Comparison of ENCODE assay signal across 13 cellular contexts in the genomic region with DNA sequence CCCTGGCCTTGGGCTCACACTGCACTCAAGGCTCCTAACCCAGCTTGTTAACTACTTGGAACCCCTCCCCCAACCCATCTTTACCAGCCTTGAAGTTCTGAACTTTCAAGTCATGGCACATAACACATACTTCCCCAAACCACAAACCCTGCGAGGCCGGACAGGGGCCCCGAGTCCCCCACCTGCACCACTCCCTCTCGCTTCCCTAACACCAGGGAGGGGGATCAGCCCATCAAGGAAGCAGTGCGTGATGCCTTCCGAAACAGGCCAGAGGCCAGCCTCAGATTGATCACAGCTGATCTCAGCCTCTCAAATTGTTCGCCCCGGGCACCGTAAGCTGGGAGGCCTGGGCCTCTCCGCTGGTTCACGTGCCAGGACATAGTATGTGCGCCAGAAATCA. TPM values are rescaled to one million over a fixed set of nuclear protein-coding genes. Genes with fewer than 3 reads are reported as not detected.
DNase-seq lines count a peak whose midpoint lies in the region; ATAC-seq and FAIRE-seq lines count a peak whose summit lies in the region.
"Had no signal": no experiment of that assay in that cellular context is flagged by ENCODE, and none has a peak within 500 bp of the region (broad histone marks: within the 10 kb centered on the region; RNA-seq: fewer than 3 reads in every experiment).

No MANE protein-coding gene starts in this region.

- no peaks in the 10 kb centered on the region for H3K36me3 ChIP-seq in CD8-positive, alpha-beta memory T cell (ENCODE audit: insufficient read depth, low read length)
- H3K36me3 ChIP-seq in Karpas-422 (ENCODE audit: insufficient read depth, low read length), result peaks cover 11% of the 10 kb centered on the region; the same call in 1 of the 2 replicates
- peaks cover 0 to 21% (median 0%) of the 10 kb centered on the region in 3 experiments for H3K36me3 ChIP-seq in naive thymus-derived CD4-positive, alpha-beta T cell (ENCODE audit: control insufficient read depth in 2 of 3, insufficient read depth in 3 of 3, low read length in 3 of 3)
- H3K36me3 ChIP-seq: vagina had no signal

- H3K9ac ChIP-seq in Karpas-422 (ENCODE audit: low read length), result peak overlapping the region; percentile 64

- H3K9me2 ChIP-seq in Karpas-422 (replicated peaks; ENCODE audit: insufficient read depth, low read length), result no peaks in the 10 kb centered on the region

- CTCF ChIA-PET in CD8-positive, alpha-beta memory T cell (lab: Charles Lee), result no interaction called here
- CTCF ChIA-PET in activated CD4-positive, alpha-beta memory T cell treated with anti-CD3 and anti-CD28 coated beads, Interleukin-2, amount 10 ng/mL, durations not matched to agents 7 days and 5 days (lab: Charles Lee), result no interaction called here
- CTCF ChIA-PET in naive thymus-derived CD4-positive, alpha-beta T cell (lab: Charles Lee), result no interaction called here

- intact Hi-C loops in naive thymus-derived CD4-positive, alpha-beta T cell (cut with micrococcal nuclease), result no loop called here

- H3K4me1 Mint-ChIP-seq in CD8-positive, alpha-beta memory T cell, result peaks cover 26 to 43% (median 32%) of the 10 kb centered on the region in 3 donors
- H3K4me1 Mint-ChIP-seq in activated CD4-positive, alpha-beta memory T cell treated with anti-CD3 and anti-CD28 coated beads, Interleukin-2, amount 10 ng/mL, durations not matched to agents 7 days and 5 days, result peaks cover 53% of the 10 kb centered on the region
- peaks cover 19 to 47% (median 38%) of the 10 kb centered on the region in 7 donors for H3K4me1 Mint-ChIP-seq in naive thymus-derived CD4-positive, alpha-beta T cell

- peaks cover 22% of the 10 kb centered on the region for H3K79me2 ChIP-seq in Karpas-422 (ENCODE audit: low read length)

- peak overlapping the region in 1 of 7 donors; percentile 99 for H3K4me3 Mint-ChIP-seq in CD8-positive, alpha-beta memory T cell
- H3K4me3 Mint-ChIP-seq in activated CD4-positive, alpha-beta memory T cell treated with anti-CD3 and anti-CD28 coated beads, Interleukin-2, amount 10 ng/mL, durations not matched to agents 7 days and 5 days, result no peak overlapping the region
- H3K4me3 Mint-ChIP-seq in naive thymus-derived CD4-positive, alpha-beta T cell, result peak overlapping the region in 6 of 10 donors; percentile 21 to 97 (median 42)

- H3K27ac Mint-ChIP-seq in CD8-positive, alpha-beta memory T cell, result peak overlapping the region; percentile 19 to 97 (median 56)
- H3K27ac Mint-ChIP-seq in activated CD4-positive, alpha-beta memory T cell treated with anti-CD3 and anti-CD28 coated beads, Interleukin-2, amount 10 ng/mL, durations not matched to agents 7 days and 5 days, result peak overlapping the region; percentile 99
- peak overlapping the region in 8 of 9 donors; percentile 28 to 97 (median 79) for H3K27ac Mint-ChIP-seq in naive thymus-derived CD4-positive, alpha-beta T cell

- no peaks in the 10 kb centered on the region for H4K20me1 ChIP-seq in Karpas-422 (ENCODE audit: insufficient read depth, low read depth, low read length)

- H3K27me3 Mint-ChIP-seq in CD8-positive, alpha-beta memory T cell, result no peaks in the 10 kb centered on the region
- no peaks in the 10 kb centered on the region for H3K27me3 Mint-ChIP-seq in activated CD4-positive, alpha-beta memory T cell treated with anti-CD3 and anti-CD28 coated beads, Interleukin-2, amount 10 ng/mL, durations not matched to agents 7 days and 5 days
- H3K27me3 Mint-ChIP-seq in naive thymus-derived CD4-positive, alpha-beta T cell, result no peaks in the 10 kb centered on the region
- H3K27me3 Mint-ChIP-seq: activated naive CD4-positive, alpha-beta T cell treated with anti-CD3 and anti-CD28 coated beads, Interleukin-2, amount 50 U/mL, for 24 hours had no signal

- no peak overlapping the region for H2AFZ ChIP-seq in Karpas-422 (ENCODE audit: low read length)

- peaks cover 32% of the 10 kb centered on the region for H3K4me1 ChIP-seq in CD8-positive, alpha-beta memory T cell (ENCODE audit: insufficient read depth, low read length)
- peaks cover 52% of the 10 kb centered on the region for H3K4me1 ChIP-seq in Karpas-422 (ENCODE audit: low read length)
- H3K4me1 ChIP-seq in naive thymus-derived CD4-positive, alpha-beta T cell (ENCODE audit: control insufficient read depth in 2 of 2, insufficient read depth in 2 of 2, low read length in 2 of 2), result peaks cover 22 to 32% of the 10 kb centered on the region in 2 donors

- ATAC-seq in naive thymus-derived CD4-positive, alpha-beta T cell, result no peak
- no peak for ATAC-seq in GM21737 (IDR thresholded peaks at IDR 0.05; ENCODE audit: unreplicated experiment)
- ATAC-seq: right cardiac atrium had no signal

- DNase-seq in CD8-positive, alpha-beta memory T cell, result no peak
- DNase-seq in Karpas-422, result peak; percentile 52
- no peak for DNase-seq in activated CD4-positive, alpha-beta memory T cell treated with anti-CD3 and anti-CD28 coated beads, Interleukin-2, amount 10 ng/mL, durations not matched to agents 7 days and 5 days
- no peak for DNase-seq in naive thymus-derived CD4-positive, alpha-beta T cell
- no peak for DNase-seq in HTR-8/SVneo (ENCODE audit: insufficient read length, low spot score)
- no peak for DNase-seq in putamen (ENCODE audit: low spot score)
- DNase-seq in DMS114 treated with DMSO at 0.1 percent for 48 hours (lab: John Stamatoyannopoulos, UW; ENCODE audit: unreplicated experiment), result no peak
- DNase-seq: effector CD4-positive, alpha-beta T cell; hypothalamus; right cardiac atrium had no signal

- POLR2A ChIA-PET in CD8-positive, alpha-beta memory T cell (lab: Charles Lee), result no interaction called here
- POLR2A ChIA-PET in activated CD4-positive, alpha-beta memory T cell treated with anti-CD3 and anti-CD28 coated beads, Interleukin-2, amount 10 ng/mL, durations not matched to agents 7 days and 5 days (lab: Charles Lee), result interaction anchor here (1.6 to 6.0 kb wide), 2 partner anchors 10 to 32 kb away, joined by 3 to 33 read pairs; partner anchors contain the start of gene SLX4
- POLR2A ChIA-PET in naive thymus-derived CD4-positive, alpha-beta T cell (lab: Charles Lee), result interaction anchor here (0.6 kb wide), 2 partner anchors 57 to 227 kb away, joined by 3 to 7 read pairs; no protein-coding TSS in a partner anchor

- H3K4me3 ChIP-seq in CD8-positive, alpha-beta memory T cell (ENCODE audit: low read length), result no peak overlapping the region
- H3K4me3 ChIP-seq in Karpas-422 (ENCODE audit: low read length), result no peak overlapping the region
- H3K4me3 ChIP-seq in naive thymus-derived CD4-positive, alpha-beta T cell (ENCODE audit: low read length), result no peak overlapping the region
- H3K4me3 ChIP-seq: vagina had no signal

- no peaks in the 10 kb centered on the region for H3K27me3 ChIP-seq in CD8-positive, alpha-beta memory T cell (ENCODE audit: insufficient read depth, low read length, poor library complexity, severe bottlenecking)
- H3K27me3 ChIP-seq in Karpas-422 (ENCODE audit: low read length), result no peaks in the 10 kb centered on the region
- H3K27me3 ChIP-seq in naive thymus-derived CD4-positive, alpha-beta T cell (ENCODE audit: control insufficient read depth in 2 of 2, insufficient read depth in 2 of 2, low read length in 2 of 2), result no peaks in the 10 kb centered on the region
- H3K27me3 ChIP-seq: vagina had no signal

- H3K4me2 ChIP-seq in Karpas-422 (ENCODE audit: low read depth, low read length, poor library complexity, severe bottlenecking), result peak overlapping the region; percentile 43

- no peak for FAIRE-seq in HTR-8/SVneo (lab: Jason Lieb, UNC)

- H3K9me3 Mint-ChIP-seq in CD8-positive, alpha-beta memory T cell, result no peaks in the 10 kb centered on the region
- no peaks in the 10 kb centered on the region for H3K9me3 Mint-ChIP-seq in activated CD4-positive, alpha-beta memory T cell treated with anti-CD3 and anti-CD28 coated beads, Interleukin-2, amount 10 ng/mL, durations not matched to agents 7 days and 5 days
- H3K9me3 Mint-ChIP-seq in naive thymus-derived CD4-positive, alpha-beta T cell, result no peaks in the 10 kb centered on the region
- H3K9me3 Mint-ChIP-seq: activated naive CD4-positive, alpha-beta T cell treated with anti-CD3 and anti-CD28 coated beads, Interleukin-2, amount 50 U/mL, for 24 hours had no signal

- H3K9me3 ChIP-seq in CD8-positive, alpha-beta memory T cell (ENCODE audit: low read length), result no peaks in the 10 kb centered on the region
- no peaks in the 10 kb centered on the region for H3K9me3 ChIP-seq in Karpas-422 (ENCODE audit: low read length)
- H3K9me3 ChIP-seq in naive thymus-derived CD4-positive, alpha-beta T cell (ENCODE audit: control insufficient read depth in 2 of 3, low read length in 3 of 3), result no peaks in the 10 kb centered on the region
- H3K9me3 ChIP-seq: vagina had no signal

- no peak overlapping the region for H3K27ac ChIP-seq in CD8-positive, alpha-beta memory T cell (ENCODE audit: low read depth, low read length)
- H3K27ac ChIP-seq in Karpas-422 (ENCODE audit: low read length), result peak overlapping the region; percentile 95
- H3K27ac ChIP-seq in naive thymus-derived CD4-positive, alpha-beta T cell (ENCODE audit: low read depth, low read length), result peak overlapping the region; percentile 16
- H3K27ac ChIP-seq: vagina had no signal

- peaks cover 0 to 24% (median 1%) of the 10 kb centered on the region in 3 donors for H3K36me3 Mint-ChIP-seq in CD8-positive, alpha-beta memory T cell
- H3K36me3 Mint-ChIP-seq in activated CD4-positive, alpha-beta memory T cell treated with anti-CD3 and anti-CD28 coated beads, Interleukin-2, amount 10 ng/mL, durations not matched to agents 7 days and 5 days (ENCODE audit: low read depth), result peaks cover 44% of the 10 kb centered on the region
- peaks cover 0 to 21% (median 0%) of the 10 kb centered on the region in 5 donors for H3K36me3 Mint-ChIP-seq in naive thymus-derived CD4-positive, alpha-beta T cell

RNA-seq across cellular contexts. Expression of gene NLRC3, which starts 3.1 kb away (rescaled TPM):
- 10 to 100 TPM; 20.5 to 21.3 TPM for total RNA-seq in CD8-positive, alpha-beta memory T cell
- polyA plus RNA-seq in CD8-positive, alpha-beta memory T cell, result 49.8 TPM
- 22.4 and 31.5 TPM in 2 replicates for total RNA-seq in Karpas-422 (2014; rRNA removed; shearing (Covaris generic); ENCODE audit: low replicate concordance)
- total RNA-seq in activated CD4-positive, alpha-beta memory T cell treated with anti-CD3 and anti-CD28 coated beads, Interleukin-2, amount 10 ng/mL, durations not matched to agents 7 days and 5 days, result 10 to 100 TPM; 95.4 to 97.8 TPM
- total RNA-seq in naive thymus-derived CD4-positive, alpha-beta T cell, result 10 to 100 TPM; 64.1 to 91.3 (median 87.3) TPM
- polyA plus RNA-seq in naive thymus-derived CD4-positive, alpha-beta T cell, result 10 to 100 TPM; 22.2 to 40.1 TPM

RNA-seq across cellular contexts. Expression of gene SLX4, which starts 31.1 kb away (rescaled TPM):
- total RNA-seq in CD8-positive, alpha-beta memory T cell, result 10 to 100 TPM; 11.6 to 11.7 TPM
- polyA plus RNA-seq in CD8-positive, alpha-beta memory T cell, result 0.63 TPM
- total RNA-seq in Karpas-422 (2014; rRNA removed; shearing (Covaris generic); ENCODE audit: low replicate concordance), result 9.1 and 12.7 TPM in 2 replicates
- total RNA-seq in activated CD4-positive, alpha-beta memory T cell treated with anti-CD3 and anti-CD28 coated beads, Interleukin-2, amount 10 ng/mL, durations not matched to agents 7 days and 5 days, result 10 to 100 TPM; 14.3 to 14.9 TPM
- 10 to 100 TPM in 1 of 5 experiments, 1 to 10 TPM in 4; 7.1 to 12.5 (median 8.5) TPM for total RNA-seq in naive thymus-derived CD4-positive, alpha-beta T cell
- polyA plus RNA-seq in naive thymus-derived CD4-positive, alpha-beta T cell, result 1 to 10 TPM in 1 of 2 donors, under 1 TPM in 1; 0.89 to 1.2 TPM
